8 cellular contexts compared by ENCODE assay signal in genomic region chr17:82037113-82037888, GRCh38. TPM values are rescaled to one million over a fixed set of nuclear protein-coding genes. Genes with fewer than 3 reads are reported as not detected.
DNase-seq lines count a peak whose midpoint lies in the region; ATAC-seq, FAIRE-seq and TF ChIP-seq lines count a peak whose summit lies in the region.

TSS of gene DCXR (minus strand) at chr17:82037697. CDS start at chr17:82037682, 15 bp downstream.

- H3K9me3 ChIP-seq in smooth muscle cell (replicated peaks; ENCODE audit: low read depth) = no peaks in the 10 kb centered on the region

- peak within 1 kb of the TSS; percentile 70 for H3K4me3 ChIP-seq in WI38 (ENCODE audit: low read depth, low read length)
- H3K4me3 ChIP-seq in bronchial epithelial cell (ENCODE audit: low read depth, low read length) = peak within 1 kb of the TSS; percentile 69
- peak within 1 kb of the TSS; percentile 60 for H3K4me3 ChIP-seq in smooth muscle cell

- DNase-seq in AG08395 (ENCODE audit: low spot score) (peak; percentile 98), NCI-H2227 treated with DMSO at 0.1 percent for 48 hours (lab: John Stamatoyannopoulos, UW) (peak; percentile 93), bronchial epithelial cell (ENCODE audit: low read depth) (peak; percentile 88), iPS-NIHi11 (ENCODE audit: low spot score) (peak; percentile 97), smooth muscle cell (lab: John Stamatoyannopoulos, UW; ENCODE audit: unreplicated experiment) (peak; percentile 96)

- no peaks in the 10 kb centered on the region for H3K79me2 ChIP-seq in smooth muscle cell (ENCODE audit: low read depth)

- H3K27me3 ChIP-seq in bronchial epithelial cell (ENCODE audit: control insufficient read depth, insufficient read depth, low read length) = no peaks in the 10 kb centered on the region
- H3K27me3 ChIP-seq in smooth muscle cell (ENCODE audit: low read depth) = no peaks in the 10 kb centered on the region

- H3K9ac ChIP-seq in smooth muscle cell (ENCODE audit: low read depth) = peak within 1 kb of the TSS; percentile 52

- WGBS in smooth muscle cell (ENCODE audit: low lambda C conversion rate) = 1% methylated on average over 52 of the region's 91 CpGs

- peak within 1 kb of the TSS; percentile 44 for H3K27ac ChIP-seq in smooth muscle cell (ENCODE audit: low read depth)

- H3K4me2 ChIP-seq in smooth muscle cell = peak within 1 kb of the TSS; percentile 94

- H2AFZ ChIP-seq in smooth muscle cell (ENCODE audit: low read depth) = peak within 1 kb of the TSS; percentile 86

- ATAC-seq in GM18907 (IDR thresholded peaks at IDR 0.05; ENCODE audit: unreplicated experiment) (peak; percentile 90), HG03159 (IDR thresholded peaks at IDR 0.05; ENCODE audit: unreplicated experiment) (peak; percentile 89)

- peaks cover 7% of the 10 kb centered on the region for H3K36me3 ChIP-seq in bronchial epithelial cell (ENCODE audit: control insufficient read depth, insufficient read depth, low read length)
- no peaks in the 10 kb centered on the region for H3K36me3 ChIP-seq in smooth muscle cell (ENCODE audit: low read depth)

- peaks cover 6% of the 10 kb centered on the region for H3F3A ChIP-seq in smooth muscle cell (ENCODE audit: low read depth)

- no peak for FAIRE-seq in bronchial epithelial cell (lab: Jason Lieb, UNC)

- H4K20me1 ChIP-seq in smooth muscle cell (ENCODE audit: low read depth) = no peaks in the 10 kb centered on the region

- H3K4me1 ChIP-seq in smooth muscle cell (ENCODE audit: low read depth) = peaks cover 6% of the 10 kb centered on the region

- TF ChIP-seq CTCF in WI38 (IDR thresholded peaks at IDR 0.05; ENCODE audit: low read depth, low read length) (peak; percentile 62), bronchial epithelial cell (IDR thresholded peaks at IDR 0.05; ENCODE audit: insufficient read depth, low read length, severe bottlenecking) (peak; percentile 86), smooth muscle cell (IDR thresholded peaks at IDR 0.05; ENCODE audit: borderline replicate concordance, insufficient read depth, poor library complexity, severe bottlenecking) (peak; percentile 79)

RNA-seq across cellular contexts. Expression of gene DCXR, which starts in this region (rescaled TPM):
- total RNA-seq in bronchial epithelial cell = 83.3 and 87.9 TPM in 2 replicates
- 34.9 and 46.4 TPM in 2 replicates for total RNA-seq in smooth muscle cell
- 84.4 and 89.4 TPM in 2 replicates for polyA plus RNA-seq in smooth muscle cell

Comparison
In these comparisons a context has a peak if more than half of its experiments do, and no peak if none do; other contexts are left out.
1. Peak in every context shown above with its lines: DNase-seq, ATAC-seq, H3K4me3 ChIP-seq and H3K27ac ChIP-seq.